Comparison of ENCODE assay signal across 33 cellular contexts in genomic region chr18:76223403-76223802, GRCh38.
"Had no signal": no experiment of that assay in that cellular context is flagged by ENCODE, and none has a peak within 500 bp of the region (broad histone marks: within the 10 kb centered on the region; RNA-seq: fewer than 3 reads in every experiment).

No MANE protein-coding gene starts in this region.

- DNase-seq: Karpas-422, KBM-7, MG63, NCI-H1048, NCI-H1092 treated with DMSO at 0.1 percent for 48 hours, NCI-H1105 treated with DMSO at 0.1 percent for 48 hours, NCI-H1417, NCI-H1436, NCI-H146, NCI-H1694, NCI-H187, NCI-H1930, NCI-H2029 treated with DMSO at 0.1 percent for 48 hours, NCI-H2081 treated with DMSO at 0.1 percent for 48 hours, NCI-H2107, NCI-H2171, NCI-H226, NCI-H446 treated with DMSO at 0.1 percent for 48 hours, NCI-H510A, NCI-H524, NCI-H526, NCI-H69, NCI-H748 treated with DMSO at 0.1 percent for 48 hours, NCI-H82, PC-9, Peyer's patch, Right ventricle myocardium superior, RPMI8226, SHP77 treated with DMSO at 0.1 percent for 48 hours, SK-N-SH, SW 1271 had no signal

- H3K27me3 ChIP-seq: MG63, Peyer's patch had no signal

- H3K4me2 ChIP-seq: KMS-11, PC-9, SK-N-SH had no signal

- H3K36me3 ChIP-seq: MG63, Peyer's patch, SJSA1 had no signal

- H3K9me3 ChIP-seq: MG63, Peyer's patch, SJSA1, SK-N-SH had no signal

- H3K4me3 ChIP-seq: MG63, PC-9, Peyer's patch, SJSA1 had no signal

- H3K27ac ChIP-seq: KMS-11, PC-9, Peyer's patch, SJSA1 had no signal

- H3K9ac ChIP-seq: KMS-11, SK-N-SH had no signal

- H2AFZ ChIP-seq: PC-9 had no signal

- H3K4me1 ChIP-seq: Peyer's patch, SJSA1 had no signal
